In genomic region chr9:127213859-127214258, GRCh38 we compare ENCODE assay signal across 1 cellular context.
TF ChIP-seq lines count a peak whose summit lies in the region.

No MANE protein-coding gene starts in this region.

TF ChIP-seq in GM12878, 131 proteins besides CTCF, POLR2A, EP300 and RAD21 (continued from another document):
- TF ChIP-seq HCFC1 (IDR thresholded peaks at IDR 0.05; ENCODE audit: low read length) (no peak), WRNIP1 (IDR thresholded peaks at IDR 0.05; ENCODE audit: borderline replicate concordance, low read depth, low read length) (no peak), CEBPZ (IDR thresholded peaks at IDR 0.05; ENCODE audit: low read depth, low read length) (no peak), SREBF1 (IDR thresholded peaks at IDR 0.05; ENCODE audit: low read length) (no peak), TAF1 (IDR thresholded peaks at IDR 0.05; ENCODE audit: borderline replicate concordance, low read depth, low read length) (no peak), IKZF2 (IDR thresholded peaks at IDR 0.05) (no peak), USF1 (IDR thresholded peaks at IDR 0.05; ENCODE audit: borderline replicate concordance, extremely low read length, insufficient read depth, low read depth, low read length) (no peak), CREM (IDR thresholded peaks at IDR 0.05; ENCODE audit: low read depth) (no peak)
